ENCODE assay signal across 1 cellular context in genomic region chr12:110858848-110859247, GRCh38.
TF ChIP-seq lines count a peak whose summit lies in the region.

No MANE protein-coding gene starts in this region.

TF ChIP-seq in K562, 482 proteins besides CTCF, POLR2A, EP300 and RAD21:
- TF ChIP-seq ZNF263 (CRISPR knock-in tag; IDR thresholded peaks at IDR 0.05; ENCODE audit: borderline replicate concordance): peak; percentile 87
- no peak for TF ChIP-seq PHF20 (IDR thresholded peaks at IDR 0.05; ENCODE audit: partially characterized antibody)
- no peak for TF ChIP-seq HMBOX1 (IDR thresholded peaks at IDR 0.05)
- TF ChIP-seq ZZZ3 (IDR thresholded peaks at IDR 0.05): no peak
